30 cellular contexts compared by ENCODE assay signal in genomic region chr17:3992370-3992769, GRCh38.
"Had no signal": no experiment of that assay in that cellular context is flagged by ENCODE, and none has a peak within 500 bp of the region (broad histone marks: within the 10 kb centered on the region; RNA-seq: fewer than 3 reads in every experiment).

No MANE protein-coding gene starts in this region.

- H3K27ac ChIP-seq: adrenal gland, body of pancreas, brain microvascular endothelial cell, breast epithelium, VCaP had no signal

- H3K4me1 Mint-ChIP-seq: activated B cell treated with CpG ODN at 0.5 μM for 24 hours; activated CD4-positive, alpha-beta T cell treated with anti-CD3 and anti-CD28 coated beads, Interleukin-2, amount 10 ng/mL, durations not matched to agents 7 days and 5 days; activated T-helper 17 cell treated with anti-CD3 and anti-CD28 coated beads, Interleukin-2, amount 50 U/mL, for 72 hours; T-cell had no signal

- H3K4me3 Mint-ChIP-seq: activated B cell treated with CpG ODN at 0.5 μM for 24 hours; activated CD4-positive, alpha-beta T cell treated with anti-CD3 and anti-CD28 coated beads, Interleukin-2, amount 10 ng/mL, durations not matched to agents 7 days and 5 days; activated CD8-positive, alpha-beta T cell treated with anti-CD3 and anti-CD28 coated beads for 36 hours; activated naive CD4-positive, alpha-beta T cell treated with anti-CD3 and anti-CD28 coated beads for 36 hours; activated naive CD8-positive, alpha-beta T cell treated with anti-CD3 and anti-CD28 coated beads for 36 hours; activated T-cell treated with anti-CD3 and anti-CD28 coated beads, Interleukin-2, amount 50 U/mL, for 4 hours; activated T-cell treated with anti-CD3 and anti-CD28 coated beads, Interleukin-2, amount 50 U/mL, for 72 hours; activated T-helper 1 cell treated with anti-CD3 and anti-CD28 coated beads, Interleukin-12 subunit alpha, Interleukin-12 subunit beta, Interleukin-2, Interleukin-4 antibody, amounts not matched to agents 30 ng/mL and 10 ng/mL and 1 ng/mL, durations not matched to agents 14 hours and 24 hours and 36 hours; activated T-helper 17 cell treated with anti-CD3 and anti-CD28 coated beads, Interleukin-2, amount 50 U/mL, for 72 hours; T-cell; T-helper 17 cell had no signal

- H3K36me3 ChIP-seq: adrenal gland, brain microvascular endothelial cell, breast epithelium had no signal

- H3K27me3 Mint-ChIP-seq: activated CD8-positive, alpha-beta T cell treated with anti-CD3 and anti-CD28 coated beads for 36 hours had no signal

- H3K9me3 ChIP-seq: adrenal gland, body of pancreas, breast epithelium had no signal

- ATAC-seq: activated CD8-positive, alpha-beta T cell treated with anti-CD3 and anti-CD28 coated beads for 36 hours; activated naive CD4-positive, alpha-beta T cell treated with anti-CD3 and anti-CD28 coated beads, Interleukin-2, amount 50 U/mL, for 72 hours; activated T-cell treated with anti-CD3 and anti-CD28 coated beads, Interleukin-2, amount 50 U/mL, for 4 hours; activated T-cell treated with anti-CD3 and anti-CD28 coated beads, Interleukin-2, amount 50 U/mL, for 72 hours; activated T-helper 17 cell treated with anti-CD3 and anti-CD28 coated beads, Interleukin-2, amount 50 U/mL, for 72 hours; body of pancreas; T-cell; T-helper 17 cell had no signal

- H3K27me3 ChIP-seq: adrenal gland, body of pancreas, brain microvascular endothelial cell, breast epithelium had no signal

- H3K4me1 ChIP-seq: adrenal gland had no signal

- DNase-seq: activated B cell treated with CpG ODN at 0.5 μM for 24 hours; activated CD4-positive, alpha-beta T cell treated with anti-CD3 and anti-CD28 coated beads for 48 hours; activated CD4-positive, alpha-beta T cell treated with anti-CD3 and anti-CD28 coated beads, Interleukin-2, amount 10 ng/mL, durations not matched to agents 7 days and 5 days; activated CD4-positive, alpha-beta T cell treated with anti-CD3 and anti-CD28 coated beads, Interleukin-2, amount 50 U/mL, for 48 hours; activated CD4-positive, CD25-positive, alpha-beta regulatory T cell treated with anti-CD3 and anti-CD28 coated beads, Interleukin-2, amount 50 U/mL, for 72 hours; activated CD8-positive, alpha-beta memory T cell treated with anti-CD3 and anti-CD28 coated beads, Interleukin-2, amount 50 U/mL, for 4 hours; activated CD8-positive, alpha-beta T cell treated with anti-CD3 and anti-CD28 coated beads for 36 hours; activated effector memory CD4-positive, alpha-beta T cell treated with anti-CD3 and anti-CD28 coated beads, Interleukin-2, amount 50 U/mL, for 16 hours; activated gamma-delta T cell treated with Interleukin-2 at 50 U/mL for 16 hours; activated naive CD4-positive, alpha-beta T cell; activated naive CD4-positive, alpha-beta T cell treated with anti-CD3 and anti-CD28 coated beads for 36 hours; activated naive CD4-positive, alpha-beta T cell treated with anti-CD3 and anti-CD28 coated beads, Interleukin-2, amount 50 U/mL, for 16 hours; activated naive CD8-positive, alpha-beta T cell treated with anti-CD3 and anti-CD28 coated beads for 36 hours; activated T-cell treated with anti-CD3 and anti-CD28 coated beads for 4 hours; activated T-cell treated with anti-CD3 and anti-CD28 coated beads, Interleukin-2, amount 50 U/mL, for 1 hour; activated T-cell treated with anti-CD3 and anti-CD28 coated beads, Interleukin-2, amount 50 U/mL, for 4 hours; activated T-cell treated with anti-CD3 and anti-CD28 coated beads, Interleukin-2, amount 50 U/mL, for 72 hours; adrenal gland; amniotic stem cell; body of pancreas; brain microvascular endothelial cell; central memory CD4-positive, alpha-beta T cell; T-cell; T-helper 17 cell; T-helper 9 cell had no signal

- H3K9me3 Mint-ChIP-seq: activated naive CD4-positive, alpha-beta T cell treated with anti-CD3 and anti-CD28 coated beads, Interleukin-2, amount 50 U/mL, for 72 hours; activated T-helper 17 cell treated with anti-CD3 and anti-CD28 coated beads, Interleukin-2, amount 50 U/mL, for 72 hours had no signal

- H3K4me3 ChIP-seq: adrenal gland, body of pancreas, breast epithelium had no signal

- H3K36me3 Mint-ChIP-seq: activated naive CD4-positive, alpha-beta T cell treated with anti-CD3 and anti-CD28 coated beads, Interleukin-2, amount 50 U/mL, for 72 hours; activated naive CD8-positive, alpha-beta T cell treated with anti-CD3 and anti-CD28 coated beads for 36 hours; T-cell had no signal

- H3K27ac Mint-ChIP-seq: activated B cell treated with CpG ODN at 0.5 μM for 24 hours; activated CD4-positive, alpha-beta T cell treated with anti-CD3 and anti-CD28 coated beads, Interleukin-2, amount 10 ng/mL, durations not matched to agents 7 days and 5 days; activated CD8-positive, alpha-beta T cell treated with anti-CD3 and anti-CD28 coated beads for 36 hours; activated naive CD4-positive, alpha-beta T cell treated with anti-CD3 and anti-CD28 coated beads for 36 hours; activated naive CD4-positive, alpha-beta T cell treated with anti-CD3 and anti-CD28 coated beads, Interleukin-2, amount 50 U/mL, for 72 hours; activated naive CD8-positive, alpha-beta T cell treated with anti-CD3 and anti-CD28 coated beads for 36 hours; activated T-cell treated with anti-CD3 and anti-CD28 coated beads, Interleukin-2, amount 50 U/mL, for 72 hours; activated T-helper 1 cell treated with anti-CD3 and anti-CD28 coated beads, Interleukin-12 subunit alpha, Interleukin-12 subunit beta, Interleukin-2, Interleukin-4 antibody, amounts not matched to agents 30 ng/mL and 10 ng/mL and 1 ng/mL, durations not matched to agents 14 hours and 24 hours and 36 hours; activated T-helper 17 cell treated with anti-CD3 and anti-CD28 coated beads, Interleukin-2, amount 50 U/mL, for 72 hours; T-cell; T-helper 17 cell had no signal
